Comparison of ENCODE assay signal across 18 cellular contexts in the genomic region with DNA sequence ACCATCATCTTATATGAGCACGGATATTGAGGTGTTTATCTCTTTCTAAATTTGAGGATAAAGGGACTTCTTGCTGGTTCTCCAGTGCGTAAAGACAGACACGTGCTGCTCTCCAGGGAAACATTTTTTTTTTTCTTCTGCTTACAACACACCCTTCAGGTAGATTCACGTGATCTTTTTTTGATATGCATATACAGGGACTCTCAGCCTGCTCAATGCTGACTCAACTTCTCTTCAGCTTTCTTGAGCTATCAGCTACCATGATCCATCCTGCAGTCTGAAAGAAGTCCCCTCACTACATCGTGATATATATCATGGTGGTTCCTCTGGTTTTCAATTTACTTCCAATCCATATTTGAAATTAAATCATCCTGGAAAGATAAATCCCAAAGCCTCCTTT.
DNase-seq lines count a peak whose midpoint lies in the region; ATAC-seq and TF ChIP-seq lines count a peak whose summit lies in the region.
"Had no signal": no experiment of that assay in that cellular context is flagged by ENCODE, and none has a peak within 500 bp of the region (broad histone marks: within the 10 kb centered on the region; RNA-seq: fewer than 3 reads in every experiment).

No MANE protein-coding gene starts in this region.

- H3F3A ChIP-seq in neural progenitor cell (ENCODE audit: low read depth): no peaks in the 10 kb centered on the region

- H3K4me1 ChIP-seq in neural progenitor cell: no peaks in the 10 kb centered on the region
- no peaks in the 10 kb centered on the region for H3K4me1 ChIP-seq in endodermal cell (ENCODE audit: control insufficient read depth, insufficient read depth, low read length)
- H3K4me1 ChIP-seq: A549; BLaER1 treated with 17β-estradiol and CSF1 and Interleukin-3, amounts not matched to agents 10 nM and 100 nM; Caco-2 had no signal

- POLR2A ChIA-PET in WTC11 (lab: Charles Lee): no interaction called here

- peak; percentile 19 for DNase-seq in NCI-H2171 treated with DMSO at 0.1 percent for 48 hours (lab: John Stamatoyannopoulos, UW)
- DNase-seq in NCI-H2171 (lab: John Stamatoyannopoulos, UW): no peak
- DNase-seq in WTC11 (ENCODE audit: low spot score): no peak
- DNase-seq in neural progenitor cell (ENCODE audit: low spot score): no peak
- DNase-seq in nephron progenitor cell: no peak
- no peak for DNase-seq in endodermal cell
- DNase-seq: AML-193; Caco-2; Calu3; CD4-positive, alpha-beta T cell; CD8-positive, alpha-beta T cell; DMS79 treated with DMSO at 0.1 percent for 48 hours; GF-D8 had no signal

- H3K27me3 Mint-ChIP-seq in WTC11 (ENCODE audit: low read depth) (no peaks in the 10 kb centered on the region), neural progenitor cell (ENCODE audit: insufficient read depth, low read depth) (no peaks in the 10 kb centered on the region), nephron progenitor cell (ENCODE audit: low read depth, poor library complexity) (no peaks in the 10 kb centered on the region), endodermal cell (ENCODE audit: insufficient read depth) (no peaks in the 10 kb centered on the region)
- H3K27me3 Mint-ChIP-seq: B cell; CD4-positive, alpha-beta T cell had no signal

- no peaks in the 10 kb centered on the region for H3K9me3 ChIP-seq in neural progenitor cell (ENCODE audit: low read depth)
- no peaks in the 10 kb centered on the region for H3K9me3 ChIP-seq in endodermal cell (ENCODE audit: control insufficient read depth, low read length)
- H3K9me3 ChIP-seq: A549; BLaER1 treated with 17β-estradiol and CSF1 and Interleukin-3, amounts not matched to agents 10 nM and 100 nM; Caco-2 had no signal

- no peaks in the 10 kb centered on the region for H3K9me3 Mint-ChIP-seq in WTC11
- H3K9me3 Mint-ChIP-seq in neural progenitor cell: no peaks in the 10 kb centered on the region
- H3K9me3 Mint-ChIP-seq in nephron progenitor cell: no peaks in the 10 kb centered on the region
- no peaks in the 10 kb centered on the region for H3K9me3 Mint-ChIP-seq in endodermal cell

- H3K4me1 Mint-ChIP-seq in WTC11 (peaks cover 15% of the 10 kb centered on the region), neural progenitor cell (no peaks in the 10 kb centered on the region), nephron progenitor cell (no peaks in the 10 kb centered on the region), endodermal cell (no peaks in the 10 kb centered on the region)
- H3K4me1 Mint-ChIP-seq: B cell had no signal

- H3K4me2 ChIP-seq in neural progenitor cell: no peak overlapping the region
- H3K4me2 ChIP-seq: A549; BLaER1 treated with 17β-estradiol and CSF1 and Interleukin-3, amounts not matched to agents 10 nM and 100 nM had no signal

- WGBS in endodermal cell (ENCODE audit: insufficient coverage in 1 of 2, insufficient read length in 1 of 2), 2 experiments: 70 to 71% methylated on average over 3 to 5 of the region's 5 CpGs

- H3K27ac ChIP-seq in neural progenitor cell (no peak overlapping the region), endodermal cell (ENCODE audit: low read depth, low read length) (no peak overlapping the region)
- H3K27ac ChIP-seq: 22Rv1; A549; BLaER1 treated with 17β-estradiol and CSF1 and Interleukin-3, amounts not matched to agents 10 nM and 100 nM; C4-2B had no signal

- no peak overlapping the region for H3K4me3 ChIP-seq in neural progenitor cell
- no peak overlapping the region for H3K4me3 ChIP-seq in endodermal cell (ENCODE audit: low read length)
- H3K4me3 ChIP-seq: A549; BLaER1 treated with 17β-estradiol and CSF1 and Interleukin-3, amounts not matched to agents 10 nM and 100 nM had no signal

- H3K27ac Mint-ChIP-seq in WTC11: no peak overlapping the region
- H3K27ac Mint-ChIP-seq in neural progenitor cell: no peak overlapping the region
- H3K27ac Mint-ChIP-seq in nephron progenitor cell: no peak overlapping the region
- no peak overlapping the region for H3K27ac Mint-ChIP-seq in endodermal cell
- H3K27ac Mint-ChIP-seq: B cell; CD4-positive, alpha-beta T cell; CD8-positive, alpha-beta T cell had no signal

- no peaks in the 10 kb centered on the region for H3K79me2 ChIP-seq in neural progenitor cell (ENCODE audit: low read depth)

- H4K20me1 ChIP-seq in neural progenitor cell (ENCODE audit: low read depth): no peaks in the 10 kb centered on the region
- H4K20me1 ChIP-seq: BLaER1 treated with 17β-estradiol and CSF1 and Interleukin-3, amounts not matched to agents 10 nM and 100 nM had no signal

- CTCF ChIA-PET in WTC11 (lab: Charles Lee): no interaction called here

- peak; percentile 73 for ATAC-seq in WTC11
- ATAC-seq: A549; CD8-positive, alpha-beta T cell had no signal

- peak overlapping the region; percentile 48 for H2AFZ ChIP-seq in neural progenitor cell (replicated peaks)

- H3K4me3 Mint-ChIP-seq in WTC11: no peak overlapping the region
- H3K4me3 Mint-ChIP-seq in neural progenitor cell: no peak overlapping the region
- no peak overlapping the region for H3K4me3 Mint-ChIP-seq in nephron progenitor cell
- H3K4me3 Mint-ChIP-seq in endodermal cell: no peak overlapping the region
- H3K4me3 Mint-ChIP-seq: B cell; CD4-positive, alpha-beta T cell; CD8-positive, alpha-beta T cell had no signal

- H3K27me3 ChIP-seq in neural progenitor cell (no peaks in the 10 kb centered on the region), endodermal cell (ENCODE audit: control insufficient read depth, insufficient read depth, low read length, poor library complexity, severe bottlenecking) (no peaks in the 10 kb centered on the region)
- H3K27me3 ChIP-seq: BLaER1 treated with 17β-estradiol and CSF1 and Interleukin-3, amounts not matched to agents 10 nM and 100 nM had no signal

- H3K9ac ChIP-seq in neural progenitor cell: no peak overlapping the region
- no peak overlapping the region for H3K9ac ChIP-seq in endodermal cell (ENCODE audit: extremely low read depth, low read length, poor library complexity, severe bottlenecking)
- H3K9ac ChIP-seq: BLaER1 treated with 17β-estradiol and CSF1 and Interleukin-3, amounts not matched to agents 10 nM and 100 nM had no signal

- H3K36me3 ChIP-seq in neural progenitor cell (no peaks in the 10 kb centered on the region), endodermal cell (ENCODE audit: control insufficient read depth, insufficient read depth, low read length) (no peaks in the 10 kb centered on the region)
- H3K36me3 ChIP-seq: BLaER1 treated with 17β-estradiol and CSF1 and Interleukin-3, amounts not matched to agents 10 nM and 100 nM had no signal

- H3K36me3 Mint-ChIP-seq in WTC11 (no peaks in the 10 kb centered on the region), neural progenitor cell (no peaks in the 10 kb centered on the region), nephron progenitor cell (ENCODE audit: low read depth) (no peaks in the 10 kb centered on the region), endodermal cell (ENCODE audit: low read depth) (no peaks in the 10 kb centered on the region)
- H3K36me3 Mint-ChIP-seq: CD8-positive, alpha-beta T cell had no signal

- no peak for TF ChIP-seq CTCF in WTC11 (IDR thresholded peaks at IDR 0.05)
- no peak for TF ChIP-seq CTCF in neural progenitor cell (IDR thresholded peaks at IDR 0.05)
- TF ChIP-seq CTCF in nephron progenitor cell (IDR thresholded peaks at IDR 0.05): no peak
- TF ChIP-seq CTCF in endodermal cell (conservative IDR thresholded peaks at IDR 0.05): no peak

TF ChIP-seq in WTC11, 78 proteins besides CTCF, POLR2A, EP300 and RAD21:
- TF ChIP-seq, protein P1, sequence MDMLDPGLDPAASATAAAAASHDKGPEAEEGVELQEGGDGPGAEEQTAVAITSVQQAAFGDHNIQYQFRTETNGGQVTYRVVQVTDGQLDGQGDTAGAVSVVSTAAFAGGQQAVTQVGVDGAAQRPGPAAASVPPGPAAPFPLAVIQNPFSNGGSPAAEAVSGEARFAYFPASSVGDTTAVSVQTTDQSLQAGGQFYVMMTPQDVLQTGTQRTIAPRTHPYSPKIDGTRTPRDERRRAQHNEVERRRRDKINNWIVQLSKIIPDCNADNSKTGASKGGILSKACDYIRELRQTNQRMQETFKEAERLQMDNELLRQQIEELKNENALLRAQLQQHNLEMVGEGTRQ (CRISPR knock-in tag; IDR thresholded peaks at IDR 0.05): peak; percentile 9; the same call in 1 of the 2 replicates
- TF ChIP-seq ZNF416 (CRISPR knock-in tag; IDR thresholded peaks at IDR 0.05): no peak
